Comparison of ENCODE assay signal across 8 cellular contexts in genomic region chr20:63641792-63642517, GRCh38. TPM values are rescaled to one million over a fixed set of nuclear protein-coding genes. Genes with fewer than 3 reads are reported as not detected.
DNase-seq lines count a peak whose midpoint lies in the region; TF ChIP-seq lines count a peak whose summit lies in the region.

No MANE protein-coding gene starts in this region.

- H3K4me3 ChIP-seq in GM12864 (ENCODE audit: low read depth, low read length) (peak overlapping the region; percentile 66), adrenal gland (peak overlapping the region in 2 of 4 donors; percentile 57 to 67), right atrium auricular region (peak overlapping the region; percentile 50 to 66), vagina (peak overlapping the region; percentile 57 to 70)

- intact Hi-C loops in adrenal gland (cut with DNase I): no loop called here
- intact Hi-C loops in vagina (cut with DNase I): no loop called here

- H3K36me3 ChIP-seq in adrenal gland (replicated peaks in 1 of 2) (no peaks in the 10 kb centered on the region), right atrium auricular region (no peaks in the 10 kb centered on the region), vagina (no peaks in the 10 kb centered on the region)

- H3K9me3 ChIP-seq in adrenal gland (replicated peaks in 1 of 3) (no peaks in the 10 kb centered on the region), right atrium auricular region (no peaks in the 10 kb centered on the region), vagina (no peaks in the 10 kb centered on the region)

- H3K27me3 ChIP-seq in adrenal gland: no peaks in the 10 kb centered on the region
- no peaks in the 10 kb centered on the region for H3K27me3 ChIP-seq in right atrium auricular region
- H3K27me3 ChIP-seq in vagina: no peaks in the 10 kb centered on the region

- peak in 1 of 2 donors; percentile 12 for TF ChIP-seq POLR2A in adrenal gland (IDR thresholded peaks at IDR 0.05)
- no peak for TF ChIP-seq POLR2A in vagina (IDR thresholded peaks at IDR 0.05)

- POLR2A ChIA-PET in HEK293T (lab: Yijun Ruan, JAX): interaction anchor here (0.7 to 3.6 kb wide), 10 partner anchors 11 to 339 kb away, joined by 3 to 25 read pairs (median 5); partner anchors contain the start of genes ARFRP1, GMEB2, HELZ2 and PRPF6

- DNase-seq in GM12864 (ENCODE audit: low read depth) (no peak), HEK293T (ENCODE audit: extremely low spot score) (peak; percentile 98), NCI-H1092 treated with DMSO at 0.1 percent for 48 hours (lab: John Stamatoyannopoulos, UW) (peak; percentile 76), T-helper 1 cell (peak; percentile 93 to 98 (median 96)), adrenal gland (peak; percentile 86 to 94 (median 90)), right atrium auricular region (ENCODE audit: low spot score) (peak; percentile 70), renal cortical epithelial cell (ENCODE audit: low read depth) (peak; percentile 68), vagina (ENCODE audit: extremely low spot score in 2 of 2) (no peak)

- 1 to 4% (median 2%) methylated on average over 9 to 81 of the region's 85 CpGs; no CpG with 5 or more reads in 1 of the 4 donors for WGBS in adrenal gland, 4 donors

- H3K27ac ChIP-seq in adrenal gland: peak overlapping the region in 4 of 5 donors; percentile 64 to 94 (median 82)
- H3K27ac ChIP-seq in right atrium auricular region: peak overlapping the region; percentile 68 to 85
- peak overlapping the region; percentile 86 for H3K27ac ChIP-seq in vagina

- peaks cover 5 to 6% of the 10 kb centered on the region in 2 donors for H3K4me1 ChIP-seq in adrenal gland (replicated peaks in 1 of 2)
- H3K4me1 ChIP-seq in right atrium auricular region: peaks cover 0 to 23% of the 10 kb centered on the region in 2 donors
- H3K4me1 ChIP-seq in vagina: peaks cover 13% of the 10 kb centered on the region

- TF ChIP-seq CTCF in GM12864 (IDR thresholded peaks at IDR 0.05; ENCODE audit: low read depth, low read length, missing control alignments) (peak; percentile 50), adrenal gland (IDR thresholded peaks at IDR 0.05) (peak in 4 of 6 experiments; percentile 37 to 69 (median 46)), right atrium auricular region (IDR thresholded peaks at IDR 0.05) (peak in 1 of 2 donors; percentile 44), vagina (IDR thresholded peaks at IDR 0.05) (peak in 1 of 3 experiments; percentile 50)

- CTCF ChIA-PET in HEK293T (lab: Yijun Ruan, JAX): interaction anchor here (0.6 to 1.7 kb wide), 6 partner anchors 10 to 324 kb away, joined by 3 to 7 read pairs (median 3); partner anchors contain the start of genes PTK6 and RTEL1

TF ChIP-seq in HEK293T, 16 proteins besides CTCF, POLR2A, EP300 and RAD21:
- TF ChIP-seq HDGF (IDR thresholded peaks at IDR 0.05; ENCODE audit: borderline replicate concordance) (no peak), SP1 (IDR thresholded peaks at IDR 0.05) (peak; percentile 89), ZNF384 (IDR thresholded peaks at IDR 0.05) (no peak), SUZ12 (IDR thresholded peaks at IDR 0.05) (no peak), FOXM1 (IDR thresholded peaks at IDR 0.05; ENCODE audit: borderline replicate concordance) (0 out of 2 replicates have a peak, but pooled peaks have one; percentile 13), ELF4 (IDR thresholded peaks at IDR 0.05) (no peak)

RNA-seq across cellular contexts. Expression of gene STMN3, which starts 11.3 kb away (rescaled TPM):
- total RNA-seq in adrenal gland (10 to 100 TPM; 29.2 to 85.0 (median 52.1) TPM), right atrium auricular region (10 to 100 TPM in 1 of 2 donors, 1 to 10 TPM in 1; 5.7 to 10.1 TPM), renal cortical epithelial cell (17.9 and 30.9 TPM in 2 replicates), vagina (14.7 TPM)
- polyA plus RNA-seq in adrenal gland: 100 to 1,000 TPM in 1 of 3 donors, 10 to 100 TPM in 2; 34.5 to 109 (median 72.3) TPM

RNA-seq across cellular contexts. Expression of gene GMEB2, which starts 15.1 kb away (rescaled TPM):
- total RNA-seq in adrenal gland: 10 to 100 TPM in 6 of 8 donors, 1 to 10 TPM in 2; 8.8 to 18.2 (median 12.5) TPM
- 10 to 100 TPM in 2 of 3 donors, 1 to 10 TPM in 1; 4.2 to 13.9 (median 13.6) TPM for polyA plus RNA-seq in adrenal gland
- 1 to 10 TPM; 5.8 to 9.4 TPM for total RNA-seq in right atrium auricular region
- 12.9 and 17.2 TPM in 2 replicates for total RNA-seq in renal cortical epithelial cell
- total RNA-seq in vagina: 11.3 TPM

RNA-seq across cellular contexts. Expression of gene RTEL1, which starts 16.2 kb away (rescaled TPM):
- total RNA-seq in adrenal gland (100 to 1,000 TPM in 1 of 8 donors, 10 to 100 TPM in 7; 12.4 to 110 (median 32.1) TPM), right atrium auricular region (1 to 10 TPM; 4.8 to 9.2 TPM), renal cortical epithelial cell (5.6 and 8.0 TPM in 2 replicates), vagina (17.7 TPM)
- polyA plus RNA-seq in adrenal gland: 100 to 1,000 TPM in 1 of 3 donors, 10 to 100 TPM in 1, 1 to 10 TPM in 1; 9.4 to 109 (median 70.8) TPM

RNA-seq across cellular contexts. Expression of gene TNFRSF6B, which starts 54.5 kb away (rescaled TPM):
- total RNA-seq in adrenal gland (1 to 10 TPM in 5 of 8 donors, under 1 TPM in 1, not detected in 2; 0.78 to 6.7 (median 2.6) TPM), right atrium auricular region (1 to 10 TPM; 1.2 to 3.8 TPM), renal cortical epithelial cell (10.8 and 191 TPM in 2 replicates), vagina (16.7 TPM)
- 10 to 100 TPM in 2 of 3 donors, not detected in 1; 36.1 to 43.3 TPM for polyA plus RNA-seq in adrenal gland

Comparison
In these comparisons a context has a peak if more than half of its experiments do, and no peak if none do; other contexts are left out.
1. DNase-seq: peak in HEK293T (single experiment), NCI-H1092 treated with DMSO at 0.1 percent for 48 hours (single experiment), T-helper 1 cell (5 of 5), adrenal gland (7 of 7), right atrium auricular region (single experiment) and renal cortical epithelial cell (single experiment); none in GM12864 (single experiment) and vagina (0 of 2).
2. Peak in every context shown above with its lines, with median percentiles within 50 percentile points of each other: H3K27ac ChIP-seq.